1 cellular context compared by ENCODE assay signal in the genomic region with DNA sequence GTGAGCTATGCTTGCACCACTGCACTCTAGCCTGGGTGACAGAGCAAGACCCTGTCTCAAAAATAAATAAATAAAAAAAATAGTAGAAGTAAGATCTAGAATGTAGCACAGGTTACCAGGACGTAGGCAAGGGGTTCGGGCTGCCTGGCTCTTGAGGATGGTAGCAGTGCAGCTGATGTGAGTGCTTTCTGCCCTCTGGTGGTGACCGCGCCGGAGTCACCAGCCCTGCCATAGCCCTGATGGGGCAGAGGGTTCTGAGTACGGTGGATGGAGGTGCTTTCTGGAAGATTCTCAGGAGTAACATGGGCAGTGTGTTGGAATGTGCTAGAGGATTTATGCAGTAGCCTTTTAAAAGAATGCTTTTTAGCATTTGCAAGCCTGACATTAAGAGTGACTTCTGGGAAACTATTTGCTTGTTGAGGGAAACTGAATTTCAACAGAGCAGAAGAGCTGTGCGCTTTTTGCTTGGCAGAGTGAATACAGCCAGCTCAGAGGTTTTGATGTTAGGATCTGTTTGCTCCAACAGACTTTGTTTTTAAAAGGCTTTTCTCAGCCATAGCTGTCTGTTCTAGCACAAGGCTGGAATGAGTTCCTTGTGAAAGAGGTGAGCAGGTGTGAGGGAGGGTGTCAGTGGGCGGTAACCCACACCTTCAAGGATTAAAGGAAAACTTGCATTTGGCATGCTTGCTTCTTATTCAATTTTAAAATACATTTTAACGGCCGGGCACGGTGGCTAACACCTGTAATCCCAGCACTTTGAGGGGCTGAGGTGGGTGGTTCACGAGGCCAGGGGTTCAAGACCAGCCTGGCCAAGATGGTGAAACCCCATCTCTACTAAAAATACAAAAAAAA.
TF ChIP-seq lines count a peak whose summit lies in the region.

No MANE protein-coding gene starts in this region.

TF ChIP-seq in GM23338, 12 proteins besides CTCF, POLR2A, EP300 and RAD21 (continued from another document):
- TF ChIP-seq, protein P1, sequence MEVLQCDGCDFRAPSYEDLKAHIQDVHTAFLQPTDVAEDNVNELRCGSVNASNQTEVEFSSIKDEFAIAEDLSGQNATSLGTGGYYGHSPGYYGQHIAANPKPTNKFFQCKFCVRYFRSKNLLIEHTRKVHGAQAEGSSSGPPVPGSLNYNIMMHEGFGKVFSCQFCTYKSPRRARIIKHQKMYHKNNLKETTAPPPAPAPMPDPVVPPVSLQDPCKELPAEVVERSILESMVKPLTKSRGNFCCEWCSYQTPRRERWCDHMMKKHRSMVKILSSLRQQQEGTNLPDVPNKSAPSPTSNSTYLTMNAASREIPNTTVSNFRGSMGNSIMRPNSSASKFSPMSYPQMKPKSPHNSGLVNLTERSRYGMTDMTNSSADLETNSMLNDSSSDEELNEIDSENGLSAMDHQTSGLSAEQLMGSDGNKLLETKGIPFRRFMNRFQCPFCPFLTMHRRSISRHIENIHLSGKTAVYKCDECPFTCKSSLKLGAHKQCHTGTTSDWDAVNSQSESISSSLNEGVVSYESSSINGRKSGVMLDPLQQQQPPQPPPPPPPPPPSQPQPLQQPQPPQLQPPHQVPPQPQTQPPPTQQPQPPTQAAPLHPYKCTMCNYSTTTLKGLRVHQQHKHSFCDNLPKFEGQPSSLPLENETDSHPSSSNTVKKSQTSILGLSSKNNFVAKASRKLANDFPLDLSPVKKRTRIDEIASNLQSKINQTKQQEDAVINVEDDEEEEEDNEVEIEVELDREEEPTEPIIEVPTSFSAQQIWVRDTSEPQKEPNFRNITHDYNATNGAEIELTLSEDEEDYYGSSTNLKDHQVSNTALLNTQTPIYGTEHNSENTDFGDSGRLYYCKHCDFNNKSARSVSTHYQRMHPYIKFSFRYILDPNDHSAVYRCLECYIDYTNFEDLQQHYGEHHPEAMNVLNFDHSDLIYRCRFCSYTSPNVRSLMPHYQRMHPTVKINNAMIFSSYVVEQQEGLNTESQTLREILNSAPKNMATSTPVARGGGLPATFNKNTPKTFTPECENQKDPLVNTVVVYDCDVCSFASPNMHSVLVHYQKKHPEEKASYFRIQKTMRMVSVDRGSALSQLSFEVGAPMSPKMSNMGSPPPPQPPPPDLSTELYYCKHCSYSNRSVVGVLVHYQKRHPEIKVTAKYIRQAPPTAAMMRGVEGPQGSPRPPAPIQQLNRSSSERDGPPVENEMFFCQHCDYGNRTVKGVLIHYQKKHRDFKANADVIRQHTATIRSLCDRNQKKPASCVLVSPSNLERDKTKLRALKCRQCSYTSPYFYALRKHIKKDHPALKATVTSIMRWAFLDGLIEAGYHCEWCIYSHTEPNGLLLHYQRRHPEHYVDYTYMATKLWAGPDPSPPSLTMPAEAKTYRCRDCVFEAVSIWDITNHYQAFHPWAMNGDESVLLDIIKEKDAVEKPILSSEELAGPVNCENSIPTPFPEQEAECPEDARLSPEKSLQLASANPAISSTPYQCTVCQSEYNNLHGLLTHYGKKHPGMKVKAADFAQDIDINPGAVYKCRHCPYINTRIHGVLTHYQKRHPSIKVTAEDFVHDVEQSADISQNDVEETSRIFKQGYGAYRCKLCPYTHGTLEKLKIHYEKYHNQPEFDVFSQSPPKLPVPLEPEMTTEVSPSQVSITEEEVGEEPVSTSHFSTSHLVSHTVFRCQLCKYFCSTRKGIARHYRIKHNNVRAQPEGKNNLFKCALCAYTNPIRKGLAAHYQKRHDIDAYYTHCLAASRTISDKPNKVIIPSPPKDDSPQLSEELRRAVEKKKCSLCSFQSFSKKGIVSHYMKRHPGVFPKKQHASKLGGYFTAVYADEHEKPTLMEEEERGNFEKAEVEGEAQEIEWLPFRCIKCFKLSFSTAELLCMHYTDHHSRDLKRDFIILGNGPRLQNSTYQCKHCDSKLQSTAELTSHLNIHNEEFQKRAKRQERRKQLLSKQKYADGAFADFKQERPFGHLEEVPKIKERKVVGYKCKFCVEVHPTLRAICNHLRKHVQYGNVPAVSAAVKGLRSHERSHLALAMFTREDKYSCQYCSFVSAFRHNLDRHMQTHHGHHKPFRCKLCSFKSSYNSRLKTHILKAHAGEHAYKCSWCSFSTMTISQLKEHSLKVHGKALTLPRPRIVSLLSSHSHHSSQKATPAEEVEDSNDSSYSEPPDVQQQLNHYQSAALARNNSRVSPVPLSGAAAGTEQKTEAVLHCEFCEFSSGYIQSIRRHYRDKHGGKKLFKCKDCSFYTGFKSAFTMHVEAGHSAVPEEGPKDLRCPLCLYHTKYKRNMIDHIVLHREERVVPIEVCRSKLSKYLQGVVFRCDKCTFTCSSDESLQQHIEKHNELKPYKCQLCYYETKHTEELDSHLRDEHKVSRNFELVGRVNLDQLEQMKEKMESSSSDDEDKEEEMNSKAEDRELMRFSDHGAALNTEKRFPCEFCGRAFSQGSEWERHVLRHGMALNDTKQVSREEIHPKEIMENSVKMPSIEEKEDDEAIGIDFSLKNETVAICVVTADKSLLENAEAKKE (CRISPR knock-in tag; IDR thresholded peaks at IDR 0.05): no peak
- no peak for TF ChIP-seq POLR2AphosphoS5 (IDR thresholded peaks at IDR 0.05; ENCODE audit: low read depth)
- TF ChIP-seq EZH2phosphoT487 (IDR thresholded peaks at IDR 0.05; ENCODE audit: unreplicated experiment): no peak
- TF ChIP-seq JUNB (IDR thresholded peaks at IDR 0.05; ENCODE audit: unreplicated experiment): no peak
- TF ChIP-seq, protein P2, sequence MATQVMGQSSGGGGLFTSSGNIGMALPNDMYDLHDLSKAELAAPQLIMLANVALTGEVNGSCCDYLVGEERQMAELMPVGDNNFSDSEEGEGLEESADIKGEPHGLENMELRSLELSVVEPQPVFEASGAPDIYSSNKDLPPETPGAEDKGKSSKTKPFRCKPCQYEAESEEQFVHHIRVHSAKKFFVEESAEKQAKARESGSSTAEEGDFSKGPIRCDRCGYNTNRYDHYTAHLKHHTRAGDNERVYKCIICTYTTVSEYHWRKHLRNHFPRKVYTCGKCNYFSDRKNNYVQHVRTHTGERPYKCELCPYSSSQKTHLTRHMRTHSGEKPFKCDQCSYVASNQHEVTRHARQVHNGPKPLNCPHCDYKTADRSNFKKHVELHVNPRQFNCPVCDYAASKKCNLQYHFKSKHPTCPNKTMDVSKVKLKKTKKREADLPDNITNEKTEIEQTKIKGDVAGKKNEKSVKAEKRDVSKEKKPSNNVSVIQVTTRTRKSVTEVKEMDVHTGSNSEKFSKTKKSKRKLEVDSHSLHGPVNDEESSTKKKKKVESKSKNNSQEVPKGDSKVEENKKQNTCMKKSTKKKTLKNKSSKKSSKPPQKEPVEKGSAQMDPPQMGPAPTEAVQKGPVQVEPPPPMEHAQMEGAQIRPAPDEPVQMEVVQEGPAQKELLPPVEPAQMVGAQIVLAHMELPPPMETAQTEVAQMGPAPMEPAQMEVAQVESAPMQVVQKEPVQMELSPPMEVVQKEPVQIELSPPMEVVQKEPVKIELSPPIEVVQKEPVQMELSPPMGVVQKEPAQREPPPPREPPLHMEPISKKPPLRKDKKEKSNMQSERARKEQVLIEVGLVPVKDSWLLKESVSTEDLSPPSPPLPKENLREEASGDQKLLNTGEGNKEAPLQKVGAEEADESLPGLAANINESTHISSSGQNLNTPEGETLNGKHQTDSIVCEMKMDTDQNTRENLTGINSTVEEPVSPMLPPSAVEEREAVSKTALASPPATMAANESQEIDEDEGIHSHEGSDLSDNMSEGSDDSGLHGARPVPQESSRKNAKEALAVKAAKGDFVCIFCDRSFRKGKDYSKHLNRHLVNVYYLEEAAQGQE (IDR thresholded peaks at IDR 0.05; ENCODE audit: unreplicated experiment): no peak
- no peak for TF ChIP-seq NANOG (IDR thresholded peaks at IDR 0.05; ENCODE audit: borderline replicate concordance)
- TF ChIP-seq ZNF114 (CRISPR knock-in tag; IDR thresholded peaks at IDR 0.05): no peak
- no peak for TF ChIP-seq ZNF331 (CRISPR knock-in tag; IDR thresholded peaks at IDR 0.05; ENCODE audit: low read depth)
- no peak for TF ChIP-seq STAT1 (IDR thresholded peaks at IDR 0.05; ENCODE audit: unreplicated experiment)
- TF ChIP-seq, protein P3, sequence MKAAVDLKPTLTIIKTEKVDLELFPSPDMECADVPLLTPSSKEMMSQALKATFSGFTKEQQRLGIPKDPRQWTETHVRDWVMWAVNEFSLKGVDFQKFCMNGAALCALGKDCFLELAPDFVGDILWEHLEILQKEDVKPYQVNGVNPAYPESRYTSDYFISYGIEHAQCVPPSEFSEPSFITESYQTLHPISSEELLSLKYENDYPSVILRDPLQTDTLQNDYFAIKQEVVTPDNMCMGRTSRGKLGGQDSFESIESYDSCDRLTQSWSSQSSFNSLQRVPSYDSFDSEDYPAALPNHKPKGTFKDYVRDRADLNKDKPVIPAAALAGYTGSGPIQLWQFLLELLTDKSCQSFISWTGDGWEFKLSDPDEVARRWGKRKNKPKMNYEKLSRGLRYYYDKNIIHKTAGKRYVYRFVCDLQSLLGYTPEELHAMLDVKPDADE (IDR thresholded peaks at IDR 0.05): no peak
- no peak for TF ChIP-seq EZH2 (IDR thresholded peaks at IDR 0.05; ENCODE audit: low read depth, unreplicated experiment)
